Comparison of ENCODE assay signal across 20 cellular contexts in the genomic region with DNA sequence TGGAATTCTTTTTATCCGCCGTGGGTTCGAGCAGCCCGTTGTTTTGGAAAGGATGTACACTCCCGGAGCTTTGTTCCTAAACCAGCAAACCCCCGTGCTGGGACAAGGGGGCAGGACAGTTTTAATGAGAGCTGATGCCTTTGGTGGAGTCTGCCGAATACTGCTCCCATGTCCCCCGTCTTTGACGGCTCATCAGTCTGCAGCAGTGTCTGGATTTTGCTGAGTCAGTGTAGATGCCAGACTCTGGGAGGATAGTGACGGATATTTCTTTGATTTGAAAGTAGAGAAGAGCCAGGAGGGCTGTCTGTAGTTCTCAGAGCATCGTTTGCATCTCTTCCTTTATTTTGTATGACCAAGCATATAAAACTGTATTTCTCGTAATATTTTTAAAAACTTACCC.
DNase-seq lines count a peak whose midpoint lies in the region; ATAC-seq, FAIRE-seq and TF ChIP-seq lines count a peak whose summit lies in the region.
"Had no signal": no experiment of that assay in that cellular context is flagged by ENCODE, and none has a peak within 500 bp of the region (broad histone marks: within the 10 kb centered on the region; RNA-seq: fewer than 3 reads in every experiment).

No MANE protein-coding gene starts in this region.

- H3K36me3 Mint-ChIP-seq in nephron progenitor cell (ENCODE audit: low read depth), result peaks cover 50% of the 10 kb centered on the region
- H3K36me3 Mint-ChIP-seq: CD14-positive monocyte; CD8-positive, alpha-beta T cell had no signal

- no peak overlapping the region for H3K4me3 Mint-ChIP-seq in nephron progenitor cell
- H3K4me3 Mint-ChIP-seq: B cell; CD14-positive monocyte; CD8-positive, alpha-beta T cell had no signal

- H3K4me2 ChIP-seq in HepG2 (ENCODE audit: low read depth, low read length), result no peak overlapping the region
- no peak overlapping the region for H3K4me2 ChIP-seq in K562 (ENCODE audit: insufficient read depth, low read length)

- POLR2A ChIA-PET in HepG2 (lab: Yijun Ruan, JAX) (no interaction called here), K562 (lab: Yijun Ruan, JAX) (no interaction called here)

- H3K27me3 ChIP-seq in HepG2 (ENCODE audit: control insufficient read depth in 1 of 2, insufficient read depth in 2 of 2, low read length in 2 of 2) (no peaks in the 10 kb centered on the region), right lobe of liver (no peaks in the 10 kb centered on the region), K562 (ENCODE audit: control insufficient read depth in 2 of 2, insufficient read depth in 2 of 2, low read length in 2 of 2) (peaks cover 2 to 43% of the 10 kb centered on the region in 2 experiments; a peak in 3 of 5 replicates)

- H4K20me1 ChIP-seq in HepG2 (ENCODE audit: insufficient read depth, low read length), result no peaks in the 10 kb centered on the region
- H4K20me1 ChIP-seq in K562 (replicated peaks; ENCODE audit: control insufficient read depth, insufficient read depth, low read length), result no peaks in the 10 kb centered on the region

- H3K4me3 ChIP-seq in HepG2 (replicated peaks in 1 of 3; ENCODE audit: insufficient read depth in 1 of 3, low read depth in 2 of 3, low read length in 3 of 3) (no peak overlapping the region), right lobe of liver (no peak overlapping the region), K562 (no peak overlapping the region)

- H3K27ac ChIP-seq in HepG2 (ENCODE audit: extremely low read length, insufficient read depth, low read length), result no peak overlapping the region
- H3K27ac ChIP-seq in right lobe of liver, result no peak overlapping the region
- no peak overlapping the region for H3K27ac ChIP-seq in K562 (ENCODE audit: extremely low read depth, low read depth, low read length)
- H3K27ac ChIP-seq: HL-60 had no signal

- peaks cover 7% of the 10 kb centered on the region for H3K27me3 Mint-ChIP-seq in nephron progenitor cell (ENCODE audit: low read depth, poor library complexity)

- H3K4me1 Mint-ChIP-seq in nephron progenitor cell, result peaks cover 30% of the 10 kb centered on the region
- H3K4me1 Mint-ChIP-seq: B cell, CD14-positive monocyte had no signal

- no peaks in the 10 kb centered on the region for H3K9me3 ChIP-seq in HepG2 (ENCODE audit: low read length)
- no peaks in the 10 kb centered on the region for H3K9me3 ChIP-seq in right lobe of liver
- no peaks in the 10 kb centered on the region for H3K9me3 ChIP-seq in K562 (replicated peaks; ENCODE audit: control insufficient read depth, insufficient read depth, low read depth, low read length)

- BruUV-seq in HepG2 (replicated peaks; lab: Mats Ljungman, UMichigan) (no TSS peak), K562 (replicated peaks; lab: Mats Ljungman, UMichigan) (no TSS peak)

- H2AFZ ChIP-seq in HepG2 (ENCODE audit: low read length), result no peak overlapping the region
- H2AFZ ChIP-seq in K562 (ENCODE audit: low read depth, low read length), result no peak overlapping the region

- in situ Hi-C loops in HepG2 (cut with HindIII; ENCODE audit: extremely low pct_ligation_motif_present, low pct_unique_long_range_greater_than_20kb) (no loop called here), K562 (cut with MboI) (no loop called here)

- 95% methylated on average over 12 of the region's 12 CpGs for WGBS in HepG2 (ENCODE audit: low lambda C conversion rate)
- 88% methylated on average over 12 of the region's 12 CpGs for WGBS in right lobe of liver (ENCODE audit: insufficient coverage, low coverage, low lambda C conversion rate, missing lambda C conversion rate)
- 4% methylated on average over 12 of the region's 12 CpGs for WGBS in K562 (ENCODE audit: insufficient coverage, low coverage, missing lambda C conversion rate)

- H3K27ac Mint-ChIP-seq in nephron progenitor cell, result peak overlapping the region; percentile 57
- H3K27ac Mint-ChIP-seq: B cell; CD14-positive monocyte; CD8-positive, alpha-beta T cell had no signal

- H3K9me3 Mint-ChIP-seq in nephron progenitor cell, result no peaks in the 10 kb centered on the region
- H3K9me3 Mint-ChIP-seq: CD8-positive, alpha-beta T cell had no signal

- CTCF ChIA-PET in HepG2 (lab: Yijun Ruan, JAX; ENCODE audit: low intra/inter-chr PET ratio, low total read pairs) (no interaction called here), K562 (lab: Yijun Ruan, JAX; ENCODE audit: low intra/inter-chr PET ratio) (no interaction called here)

- DNase-seq in HepG2 (ENCODE audit: low spot score), result no peak
- no peak for DNase-seq in right lobe of liver
- DNase-seq in K562 (ENCODE audit: extremely low read depth in 1 of 4, low spot score in 3 of 4), result peak in 2 of 4 experiments; percentile 1 to 10
- no peak for DNase-seq in nephron progenitor cell
- no peak for DNase-seq in stimulated activated CD4-positive, alpha-beta T cell treated with anti-CD3 and anti-CD28 coated beads, Interleukin-2, amount 100 ng/mL, for 24 hours
- no peak for DNase-seq in DMS153 (lab: John Stamatoyannopoulos, UW)
- no peak for DNase-seq in SKM-1 treated with dmso at 0.1 percent for 144 hours (lab: John Stamatoyannopoulos, UW; ENCODE audit: unreplicated experiment)
- DNase-seq: 8988T; ACHN; CD8-positive, alpha-beta T cell; COR-L47; DND-41; GDM1 had no signal

- TF ChIP-seq EP300 in HepG2 (IDR thresholded peaks at IDR 0.05; ENCODE audit: low read depth in 2 of 2, low read length in 2 of 2) (no peak), HepG2 (CRISPR knock-in tag; IDR thresholded peaks at IDR 0.05; ENCODE audit: borderline replicate concordance) (no peak), K562 (IDR thresholded peaks at IDR 0.05; ENCODE audit: low read length) (no peak)

- TF ChIP-seq POLR2A in HepG2 (IDR thresholded peaks at IDR 0.05; ENCODE audit: insufficient read depth in 1 of 2, low read depth in 2 of 2, low read length in 2 of 2) (no peak), right lobe of liver (IDR thresholded peaks at IDR 0.05) (no peak), K562 (conservative IDR thresholded peaks at IDR 0.05) (no peak)

- intact Hi-C loops in HepG2 (cut with micrococcal nuclease; ENCODE audit: unreplicated experiment) (no loop called here), right lobe of liver (cut with DNase I) (loop anchor here in 1 of 2 donors (10.0 kb wide), 1 partner anchor 51 kb away; no protein-coding TSS in a partner anchor), K562 (cut with micrococcal nuclease) (no loop called here)

- TF ChIP-seq RAD21 in HepG2 (CRISPR knock-in tag; IDR thresholded peaks at IDR 0.05), result no peak
- no peak for TF ChIP-seq RAD21 in K562 (CRISPR knock-in tag; conservative IDR thresholded peaks at IDR 0.05 in 1 of 2, IDR thresholded peaks at IDR 0.05 in 1 of 2)

- H3K9me1 ChIP-seq in K562 (ENCODE audit: control insufficient read depth, insufficient read depth, low read length), result no peaks in the 10 kb centered on the region

- no peak overlapping the region for H3K9ac ChIP-seq in HepG2 (ENCODE audit: insufficient read depth, low read depth, low read length)
- no peak overlapping the region for H3K9ac ChIP-seq in K562 (ENCODE audit: insufficient read depth in 1 of 2, low read depth in 2 of 2, low read length in 2 of 2)

- ATAC-seq in HepG2, result no peak
- no peak for ATAC-seq in right lobe of liver
- ATAC-seq in K562, result no peak
- ATAC-seq: CD8-positive, alpha-beta T cell had no signal

- no peaks in the 10 kb centered on the region for H3K79me2 ChIP-seq in HepG2 (ENCODE audit: insufficient read depth, low read length)
- no peaks in the 10 kb centered on the region for H3K79me2 ChIP-seq in K562 (ENCODE audit: control insufficient read depth, insufficient read depth, low read length)

- H3K4me1 ChIP-seq in HepG2 (ENCODE audit: insufficient read depth, low read length), result peaks cover 6% of the 10 kb centered on the region; the same call in 1 of the 2 replicates
- H3K4me1 ChIP-seq in right lobe of liver, result peaks cover 0 to 10% (median 0%) of the 10 kb centered on the region in 4 donors
- H3K4me1 ChIP-seq in K562 (replicated peaks in 1 of 2; ENCODE audit: control insufficient read depth in 2 of 2, insufficient read depth in 2 of 2, low read length in 2 of 2), result no peaks in the 10 kb centered on the region

- peaks cover 25 to 40% of the 10 kb centered on the region in 2 experiments for H3K36me3 ChIP-seq in HepG2 (replicated peaks in 1 of 2; ENCODE audit: control insufficient read depth in 1 of 2, insufficient read depth in 2 of 2, low read length in 2 of 2)
- H3K36me3 ChIP-seq in right lobe of liver, result peaks cover 0 to 3% (median 0%) of the 10 kb centered on the region in 4 donors
- H3K36me3 ChIP-seq in K562 (ENCODE audit: control insufficient read depth, insufficient read depth, low read length), result no peaks in the 10 kb centered on the region

- no peak for TF ChIP-seq CTCF in HepG2 (CRISPR knock-in tag; IDR thresholded peaks at IDR 0.05)
- no peak for TF ChIP-seq CTCF in right lobe of liver (IDR thresholded peaks at IDR 0.05)
- no peak for TF ChIP-seq CTCF in K562 (IDR thresholded peaks at IDR 0.05 in 2 of 3, conservative IDR thresholded peaks at IDR 0.05 in 1 of 3; ENCODE audit: insufficient read depth in 2 of 3, low read depth in 1 of 3, low read length in 3 of 3)
- no peak for TF ChIP-seq CTCF in nephron progenitor cell (IDR thresholded peaks at IDR 0.05)

- FAIRE-seq in HepG2 (lab: Jason Lieb, UNC) (no peak), K562 (lab: Jason Lieb, UNC) (no peak)
- FAIRE-seq: D721Med, GM12892, GM19239, H54 had no signal

TF ChIP-seq in HepG2, 621 proteins besides CTCF, POLR2A, EP300 and RAD21:
- TF ChIP-seq MAFF (IDR thresholded peaks at IDR 0.05; ENCODE audit: low read depth, low read length), result peak; percentile 74
- peak; percentile 84 to 86 for TF ChIP-seq MAFK (conservative IDR thresholded peaks at IDR 0.05 in 1 of 2, IDR thresholded peaks at IDR 0.05 in 1 of 2; ENCODE audit: low read length in 2 of 2)
- no peak for TF ChIP-seq CCAR2 (optimal IDR thresholded peaks at IDR 0.05; ENCODE audit: low read depth, low read length)

TF ChIP-seq in K562, 482 proteins besides CTCF, POLR2A, EP300 and RAD21 (continues in another document):
- no peak for TF ChIP-seq GATAD2A (IDR thresholded peaks at IDR 0.05)
- no peak for TF ChIP-seq LARP7 (IDR thresholded peaks at IDR 0.05)
- TF ChIP-seq MAFF (IDR thresholded peaks at IDR 0.05; ENCODE audit: low read length), result peak; percentile 66
- TF ChIP-seq, protein P1, sequence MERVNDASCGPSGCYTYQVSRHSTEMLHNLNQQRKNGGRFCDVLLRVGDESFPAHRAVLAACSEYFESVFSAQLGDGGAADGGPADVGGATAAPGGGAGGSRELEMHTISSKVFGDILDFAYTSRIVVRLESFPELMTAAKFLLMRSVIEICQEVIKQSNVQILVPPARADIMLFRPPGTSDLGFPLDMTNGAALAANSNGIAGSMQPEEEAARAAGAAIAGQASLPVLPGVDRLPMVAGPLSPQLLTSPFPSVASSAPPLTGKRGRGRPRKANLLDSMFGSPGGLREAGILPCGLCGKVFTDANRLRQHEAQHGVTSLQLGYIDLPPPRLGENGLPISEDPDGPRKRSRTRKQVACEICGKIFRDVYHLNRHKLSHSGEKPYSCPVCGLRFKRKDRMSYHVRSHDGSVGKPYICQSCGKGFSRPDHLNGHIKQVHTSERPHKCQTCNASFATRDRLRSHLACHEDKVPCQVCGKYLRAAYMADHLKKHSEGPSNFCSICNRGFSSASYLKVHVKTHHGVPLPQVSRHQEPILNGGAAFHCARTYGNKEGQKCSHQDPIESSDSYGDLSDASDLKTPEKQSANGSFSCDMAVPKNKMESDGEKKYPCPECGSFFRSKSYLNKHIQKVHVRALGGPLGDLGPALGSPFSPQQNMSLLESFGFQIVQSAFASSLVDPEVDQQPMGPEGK (CRISPR knock-in tag; IDR thresholded peaks at IDR 0.05; ENCODE audit: borderline replicate concordance), result no peak
- TF ChIP-seq NFRKB (IDR thresholded peaks at IDR 0.05; ENCODE audit: low read depth), result no peak

Comparison
In these comparisons a context has a peak if more than half of its experiments do, and no peak if none do; other contexts are left out.
1. Of the 241 proteins assayed by ChIP-seq in both HepG2 and K562: peak only in HepG2: none; only in K562: MAFG and NFE2; in both: MAFF and MAFK; in neither: 237.